ENCODE assay signal across 15 cellular contexts in genomic region chr22:38489561-38490133, GRCh38. TPM values are rescaled to one million over a fixed set of nuclear protein-coding genes. Genes with fewer than 3 reads are reported as not detected.
A peak's percentile ranks its signal among the peaks of the same experiment; 100 is the strongest.
DNase-seq lines count a peak whose midpoint lies in the region; ATAC-seq, FAIRE-seq and TF ChIP-seq lines count a peak whose summit lies in the region.
"Had no signal": no experiment of that assay in that cellular context is flagged by ENCODE, and none has a peak within 500 bp of the region (broad histone marks: within the 10 kb centered on the region; RNA-seq: fewer than 3 reads in every experiment).

No MANE protein-coding gene starts in this region.

- H3K36me3 Mint-ChIP-seq in CD4-positive, alpha-beta memory T cell: peaks cover 64 to 85% of the 10 kb centered on the region in 2 donors
- H3K36me3 Mint-ChIP-seq in GM23338 (ENCODE audit: low read depth): peaks cover 97% of the 10 kb centered on the region
- peaks cover 86% of the 10 kb centered on the region for H3K36me3 Mint-ChIP-seq in nephron progenitor cell (ENCODE audit: low read depth)

- H3F3A ChIP-seq in GM23338 (replicated peaks; ENCODE audit: low read depth): peaks cover 40% of the 10 kb centered on the region

- no peaks in the 10 kb centered on the region for H3K27me3 ChIP-seq in CD4-positive, alpha-beta memory T cell (ENCODE audit: insufficient read depth, low read length)
- H3K27me3 ChIP-seq in GM23338 (ENCODE audit: insufficient read depth) (no peaks in the 10 kb centered on the region), K562 (ENCODE audit: control insufficient read depth in 2 of 2, insufficient read depth in 2 of 2, low read length in 2 of 2) (no peaks in the 10 kb centered on the region)
- H3K27me3 ChIP-seq: SJSA1 had no signal

- CTCF ChIA-PET in CD4-positive, alpha-beta memory T cell (lab: Charles Lee; ENCODE audit: partially characterized antibody): no interaction called here
- CTCF ChIA-PET in K562 (lab: Yijun Ruan, JAX; ENCODE audit: low intra/inter-chr PET ratio): no interaction called here

- no peak for TF ChIP-seq EP300 in K562 (IDR thresholded peaks at IDR 0.05; ENCODE audit: low read length)

- TF ChIP-seq CTCF in GM23338 (conservative IDR thresholded peaks at IDR 0.05; ENCODE audit: low read depth in 2 of 2) (no peak), K562 (IDR thresholded peaks at IDR 0.05 in 2 of 3, conservative IDR thresholded peaks at IDR 0.05 in 1 of 3; ENCODE audit: insufficient read depth in 2 of 3, low read depth in 1 of 3, low read length in 3 of 3) (no peak), nephron progenitor cell (IDR thresholded peaks at IDR 0.05) (no peak)

- TF ChIP-seq RAD21 in K562 (CRISPR knock-in tag; conservative IDR thresholded peaks at IDR 0.05 in 1 of 2, IDR thresholded peaks at IDR 0.05 in 1 of 2): no peak

- H4K20me1 ChIP-seq in GM23338 (replicated peaks; ENCODE audit: insufficient read depth): peaks cover 22% of the 10 kb centered on the region
- no peaks in the 10 kb centered on the region for H4K20me1 ChIP-seq in K562 (replicated peaks; ENCODE audit: control insufficient read depth, insufficient read depth, low read length)

- WGBS in K562 (ENCODE audit: insufficient coverage, low coverage, missing lambda C conversion rate): 88% methylated on average over 6 of the region's 6 CpGs

- TF ChIP-seq POLR2A in K562 (conservative IDR thresholded peaks at IDR 0.05): peak; percentile 59; the same call in 1 of the 2 replicates

- no peak for DNase-seq in CD4-positive, alpha-beta memory T cell
- DNase-seq in GM23338 (ENCODE audit: low spot score): no peak
- DNase-seq in K562 (ENCODE audit: extremely low read depth in 1 of 4, low spot score in 3 of 4): no peak
- DNase-seq in nephron progenitor cell: no peak
- DNase-seq in H4 (ENCODE audit: low spot score): no peak
- DNase-seq in hippocampal formation (lab: John Stamatoyannopoulos, UW): no peak
- no peak for DNase-seq in ureter (ENCODE audit: low spot score)
- DNase-seq: activated CD4-positive, alpha-beta T cell treated with anti-CD3 and anti-CD28 coated beads for 1 hour; COR-L47; dermis blood vessel endothelial cell; NCI-H82; nucleus accumbens; stimulated activated CD4-positive, alpha-beta T cell treated with anti-CD3 and anti-CD28 coated beads, Interleukin-4, amount 100 ng/mL, for 1 hour had no signal

- H3K4me1 Mint-ChIP-seq in CD4-positive, alpha-beta memory T cell: peaks cover 25 to 58% (median 39%) of the 10 kb centered on the region in 4 donors
- H3K4me1 Mint-ChIP-seq in GM23338: peaks cover 47% of the 10 kb centered on the region
- H3K4me1 Mint-ChIP-seq in nephron progenitor cell: peaks cover 30% of the 10 kb centered on the region

- H3K36me3 ChIP-seq in CD4-positive, alpha-beta memory T cell (ENCODE audit: insufficient read depth, low read length): peaks cover 86% of the 10 kb centered on the region
- H3K36me3 ChIP-seq in GM23338 (ENCODE audit: insufficient read depth) (peaks cover 88% of the 10 kb centered on the region), K562 (ENCODE audit: control insufficient read depth, insufficient read depth, low read length) (peaks cover 94% of the 10 kb centered on the region)

- H3K4me2 ChIP-seq in GM23338 (no peak overlapping the region), K562 (ENCODE audit: insufficient read depth, low read length) (no peak overlapping the region)

- H3K9me3 ChIP-seq in CD4-positive, alpha-beta memory T cell (ENCODE audit: control insufficient read depth in 1 of 2, low read length in 2 of 2): no peaks in the 10 kb centered on the region
- H3K9me3 ChIP-seq in K562 (replicated peaks; ENCODE audit: control insufficient read depth, insufficient read depth, low read depth, low read length): no peaks in the 10 kb centered on the region
- H3K9me3 ChIP-seq: SJSA1 had no signal

- intact Hi-C loops in CD4-positive, alpha-beta memory T cell (cut with micrococcal nuclease): loop anchor here (2.0 kb wide), 1 partner anchor 17 kb away; the partner anchor contains the start of gene DDX17
- intact Hi-C loops in K562 (cut with micrococcal nuclease): no loop called here

- POLR2A ChIA-PET in CD4-positive, alpha-beta memory T cell (lab: Charles Lee; ENCODE audit: partially characterized antibody): interaction anchor here (1.2 to 14.9 kb wide), 4 partner anchors 8 to 18 kb away, joined by 3 to 122 read pairs (median 9); no protein-coding TSS in a partner anchor
- POLR2A ChIA-PET in K562 (lab: Yijun Ruan, JAX): interaction anchor here (0.6 to 2.9 kb wide), 6 partner anchors 8 to 641 kb away, joined by 3 to 13 read pairs (median 5); partner anchors contain the start of gene EIF3L

- peaks cover 3% of the 10 kb centered on the region for H3K9me1 ChIP-seq in K562 (ENCODE audit: control insufficient read depth, insufficient read depth, low read length)

- H3K4me1 ChIP-seq in CD4-positive, alpha-beta memory T cell (ENCODE audit: insufficient read depth, low read length): peaks cover 20% of the 10 kb centered on the region
- peaks cover 12% of the 10 kb centered on the region for H3K4me1 ChIP-seq in GM23338 (ENCODE audit: insufficient read depth)
- no peaks in the 10 kb centered on the region for H3K4me1 ChIP-seq in K562 (replicated peaks in 1 of 2; ENCODE audit: control insufficient read depth in 2 of 2, insufficient read depth in 2 of 2, low read length in 2 of 2)

- H3K27ac Mint-ChIP-seq in CD4-positive, alpha-beta memory T cell: peak overlapping the region in 5 of 7 donors; percentile 16 to 82 (median 71)
- peak overlapping the region; percentile 96 for H3K27ac Mint-ChIP-seq in GM23338
- H3K27ac Mint-ChIP-seq in nephron progenitor cell: peak overlapping the region; percentile 91

- H3K79me2 ChIP-seq in GM23338 (replicated peaks; ENCODE audit: insufficient read depth) (peaks cover 36% of the 10 kb centered on the region), K562 (ENCODE audit: control insufficient read depth, insufficient read depth, low read length) (peaks cover 3% of the 10 kb centered on the region)

- H3K4me3 ChIP-seq in CD4-positive, alpha-beta memory T cell (ENCODE audit: low read length in 2 of 2): no peak overlapping the region
- H3K4me3 ChIP-seq in GM23338 (no peak overlapping the region), K562 (no peak overlapping the region)
- H3K4me3 ChIP-seq: SJSA1 had no signal

- H2AFZ ChIP-seq in GM23338: no peak overlapping the region
- no peak overlapping the region for H2AFZ ChIP-seq in K562 (ENCODE audit: low read depth, low read length)

- no peak for FAIRE-seq in K562 (lab: Jason Lieb, UNC)

- H3K9me3 Mint-ChIP-seq in CD4-positive, alpha-beta memory T cell: peaks cover 0 to 2% (median 0%) of the 10 kb centered on the region in 8 donors
- H3K9me3 Mint-ChIP-seq in GM23338 (no peaks in the 10 kb centered on the region), nephron progenitor cell (no peaks in the 10 kb centered on the region)

- H3K9ac ChIP-seq in K562 (ENCODE audit: insufficient read depth in 1 of 2, low read depth in 2 of 2, low read length in 2 of 2): no peak overlapping the region

- H3K9me2 ChIP-seq in GM23338 (ENCODE audit: insufficient read depth): no peaks in the 10 kb centered on the region

- peak overlapping the region in 1 of 8 donors; percentile 31 for H3K4me3 Mint-ChIP-seq in CD4-positive, alpha-beta memory T cell
- no peak overlapping the region for H3K4me3 Mint-ChIP-seq in GM23338
- no peak overlapping the region for H3K4me3 Mint-ChIP-seq in nephron progenitor cell

- in situ Hi-C loops in K562 (cut with MboI): no loop called here

- H3K27me3 Mint-ChIP-seq in CD4-positive, alpha-beta memory T cell: no peaks in the 10 kb centered on the region
- H3K27me3 Mint-ChIP-seq in GM23338 (ENCODE audit: insufficient read depth, low read depth, poor library complexity) (peaks cover 10% of the 10 kb centered on the region), nephron progenitor cell (ENCODE audit: low read depth, poor library complexity) (no peaks in the 10 kb centered on the region)

- BruUV-seq in K562 (replicated peaks; lab: Mats Ljungman, UMichigan): no TSS peak

- ATAC-seq in GM23338: peak; percentile 22
- peak; percentile 17; the same call in 2 of the 3 replicates for ATAC-seq in K562

- H3K27ac ChIP-seq in CD4-positive, alpha-beta memory T cell (ENCODE audit: low read depth, low read length): no peak overlapping the region
- H3K27ac ChIP-seq in GM23338 (ENCODE audit: low read depth) (peak overlapping the region; percentile 87), K562 (ENCODE audit: extremely low read depth, low read depth, low read length) (0 out of 3 replicates have a peak overlapping the region, but pooled peaks have one; percentile 25)
- H3K27ac ChIP-seq: SJSA1 had no signal

RNA-seq across cellular contexts. Expression of gene DDX17, which starts 16.5 kb away (rescaled TPM):
- 100 to 1,000 TPM; 927 to 960 TPM for total RNA-seq in CD4-positive, alpha-beta memory T cell
- polyA plus RNA-seq in CD4-positive, alpha-beta memory T cell: 10 to 100 TPM in 1 of 2 donors, 1 to 10 TPM in 1; 10.0 to 44.3 TPM
- 452 and 603 TPM in 2 replicates for total RNA-seq in GM23338 (2014; rRNA removed; shearing (Covaris generic))
- polyA plus RNA-seq in GM23338 (2016; fragmentation: Nextera tagmentation; extraction: Ambion mirVana) (88.0 and 91.0 TPM in 2 replicates), K562 (2011; rRNA removed) (421 and 553 TPM in 2 replicates), K562 (2014; fragmentation: Illumina TruSeq; extraction: Trizol) (160 and 185 TPM in 2 replicates), K562 (2014; fragmentation: Nextera tagmentation; extraction: Ambion mirVana) (10 to 100 TPM; 17.6 to 66.9 TPM), K562 (2014; rRNA removed) (252 and 270 TPM in 2 replicates)
- 606 and 912 TPM in 2 replicates for total RNA-seq in K562 (2011; cell fraction: chromatin; rRNA removed; ENCODE audit: low replicate concordance)
- 357 and 403 TPM in 2 replicates for total RNA-seq in K562 (2011; cell fraction: nucleolus; rRNA removed)
- 494 and 663 TPM in 2 replicates for total RNA-seq in K562 (2011; cell fraction: nucleoplasm; rRNA removed)
- total RNA-seq in K562 (2014; rRNA removed) (330 and 355 TPM in 2 replicates), K562 (2014; rRNA removed; fragmentation: Illumina TruSeq; extraction: Trizol) (165 and 171 TPM in 2 replicates), K562 (2015; rRNA removed; fragmentation: Illumina TruSeq; extraction: Trizol) (182 and 189 TPM in 2 replicates), K562 (2021) (216 and 224 TPM in 2 replicates), ureter (593 TPM)
- polyA plus RNA-seq in K562 (2011; cell fraction: cytosol; rRNA removed): 303 and 320 TPM in 2 replicates
- 1,663 and 2,084 TPM in 2 replicates for polyA plus RNA-seq in K562 (2011; cell fraction: nucleus; rRNA removed)
- 105 and 137 TPM in 2 replicates for polyA plus RNA-seq in K562 (2012)
- 387 and 408 TPM in 2 replicates for polyA minus RNA-seq in K562 (2011; rRNA and poly(A)+ RNA removed)
- 127 and 132 TPM in 2 replicates for polyA minus RNA-seq in K562 (2011; cell fraction: cytosol; rRNA and poly(A)+ RNA removed)
- polyA minus RNA-seq in K562 (2011; cell fraction: nucleus; rRNA and poly(A)+ RNA removed): 457 and 507 TPM in 2 replicates
- 128 and 155 TPM in 2 replicates for total RNA-seq in H4 (2014; rRNA removed; shearing (Covaris generic))

RNA-seq across cellular contexts. Expression of gene KDELR3, which starts 21.8 kb away (rescaled TPM):
- total RNA-seq in CD4-positive, alpha-beta memory T cell: not detected
- under 1 TPM; 0.10 to 0.24 TPM for polyA plus RNA-seq in CD4-positive, alpha-beta memory T cell
- 5.6 and 11.1 TPM in 2 replicates for total RNA-seq in GM23338 (2014; rRNA removed; shearing (Covaris generic))
- polyA plus RNA-seq in GM23338 (2016; fragmentation: Nextera tagmentation; extraction: Ambion mirVana): 5.7 and 7.8 TPM in 2 replicates
- 28.0 and 28.7 TPM in 2 replicates for total RNA-seq in K562 (2011; cell fraction: chromatin; rRNA removed; ENCODE audit: low replicate concordance)
- total RNA-seq in K562 (2011; cell fraction: nucleolus; rRNA removed): 33.2 and 33.5 TPM in 2 replicates
- total RNA-seq in K562 (2011; cell fraction: nucleoplasm; rRNA removed): 37.2 and 51.0 TPM in 2 replicates
- 8.8 and 10.9 TPM in 2 replicates for total RNA-seq in K562 (2014; rRNA removed)
- total RNA-seq in K562 (2014; rRNA removed; fragmentation: Illumina TruSeq; extraction: Trizol): 9.6 and 10.8 TPM in 2 replicates
- 7.1 and 7.4 TPM in 2 replicates for total RNA-seq in K562 (2015; rRNA removed; fragmentation: Illumina TruSeq; extraction: Trizol)
- 10.6 and 12.2 TPM in 2 replicates for total RNA-seq in K562 (2021)
- polyA plus RNA-seq in K562 (2011; rRNA removed): 44.8 and 49.1 TPM in 2 replicates
- 32.6 and 47.4 TPM in 2 replicates for polyA plus RNA-seq in K562 (2011; cell fraction: cytosol; rRNA removed)
- polyA plus RNA-seq in K562 (2011; cell fraction: nucleus; rRNA removed): 8.3 and 16.8 TPM in 2 replicates
- polyA plus RNA-seq in K562 (2012): 11.4 and 20.4 TPM in 2 replicates
- 18.7 and 23.6 TPM in 2 replicates for polyA plus RNA-seq in K562 (2014; fragmentation: Illumina TruSeq; extraction: Trizol)
- polyA plus RNA-seq in K562 (2014; fragmentation: Nextera tagmentation; extraction: Ambion mirVana): 1 to 10 TPM; 7.6 to 8.5 TPM
- 13.7 and 19.7 TPM in 2 replicates for polyA plus RNA-seq in K562 (2014; rRNA removed)
- polyA minus RNA-seq in K562 (2011; rRNA and poly(A)+ RNA removed): 21.7 and 25.7 TPM in 2 replicates
- 8.5 and 11.5 TPM in 2 replicates for polyA minus RNA-seq in K562 (2011; cell fraction: cytosol; rRNA and poly(A)+ RNA removed)
- 4.0 and 8.4 TPM in 2 replicates for polyA minus RNA-seq in K562 (2011; cell fraction: nucleus; rRNA and poly(A)+ RNA removed)
- 52.2 and 72.8 TPM in 2 replicates for total RNA-seq in H4 (2014; rRNA removed; shearing (Covaris generic))
- 7.5 TPM for total RNA-seq in ureter

RNA-seq across cellular contexts. Expression of gene KCNJ4, which starts 34.6 kb away (rescaled TPM):
- total RNA-seq in CD4-positive, alpha-beta memory T cell: not detected
- polyA plus RNA-seq in CD4-positive, alpha-beta memory T cell: not detected
- total RNA-seq in GM23338 (2014; rRNA removed; shearing (Covaris generic)): 1.3 TPM in 2 replicates
- 0.23 and 0.28 TPM in 2 replicates for polyA plus RNA-seq in GM23338 (2016; fragmentation: Nextera tagmentation; extraction: Ambion mirVana)
- 0.23 TPM in 1 of 2 replicates, not detected in the other for total RNA-seq in K562 (2011; cell fraction: chromatin; rRNA removed; ENCODE audit: low replicate concordance)
- 0.26 and 0.33 TPM in 2 replicates for total RNA-seq in K562 (2011; cell fraction: nucleolus; rRNA removed)
- total RNA-seq in K562 (2011; cell fraction: nucleoplasm; rRNA removed): not detected in 2 replicates
- 0.09 and 0.41 TPM in 2 replicates for total RNA-seq in K562 (2014; rRNA removed)
- total RNA-seq in K562 (2014; rRNA removed; fragmentation: Illumina TruSeq; extraction: Trizol): not detected in 2 replicates
- not detected in 2 replicates for total RNA-seq in K562 (2015; rRNA removed; fragmentation: Illumina TruSeq; extraction: Trizol)
- 0.13 and 0.55 TPM in 2 replicates for total RNA-seq in K562 (2021)
- 0.07 and 0.18 TPM in 2 replicates for polyA plus RNA-seq in K562 (2011; rRNA removed)
- polyA plus RNA-seq in K562 (2011; cell fraction: cytosol; rRNA removed): 0.13 and 0.24 TPM in 2 replicates
- polyA plus RNA-seq in K562 (2011; cell fraction: nucleus; rRNA removed): 0.10 TPM in 2 replicates
- polyA plus RNA-seq in K562 (2012): 0.07 and 0.15 TPM in 2 replicates
- 0.07 and 0.28 TPM in 2 replicates for polyA plus RNA-seq in K562 (2014; fragmentation: Illumina TruSeq; extraction: Trizol)
- not detected for polyA plus RNA-seq in K562 (2014; fragmentation: Nextera tagmentation; extraction: Ambion mirVana)
- polyA plus RNA-seq in K562 (2014; rRNA removed): 0.20 and 0.27 TPM in 2 replicates
- polyA minus RNA-seq in K562 (2011; rRNA and poly(A)+ RNA removed): 0.09 TPM in 1 of 2 replicates, not detected in the other
- polyA minus RNA-seq in K562 (2011; cell fraction: cytosol; rRNA and poly(A)+ RNA removed): 0.38 TPM in 1 of 2 replicates, not detected in the other
- polyA minus RNA-seq in K562 (2011; cell fraction: nucleus; rRNA and poly(A)+ RNA removed): 0.22 TPM in 1 of 2 replicates, not detected in the other
- total RNA-seq in H4 (2014; rRNA removed; shearing (Covaris generic)): 0.60 and 1.1 TPM in 2 replicates
- not detected for total RNA-seq in ureter
- total RNA-seq: dermis blood vessel endothelial cell, SJSA1, subcutaneous adipose tissue had no signal
